In genomic region chr12:20376984-20377383, GRCh38 we compare ENCODE assay signal across 1 cellular context.
TF ChIP-seq lines count a peak whose summit lies in the region.

No MANE protein-coding gene starts in this region.

TF ChIP-seq in liver, 16 proteins besides CTCF, POLR2A, EP300 and RAD21 (continued from another document):
- no peak for TF ChIP-seq REST (IDR thresholded peaks at IDR 0.05)
- TF ChIP-seq FOXA1 (IDR thresholded peaks at IDR 0.05), result no peak
- TF ChIP-seq, protein P1, sequence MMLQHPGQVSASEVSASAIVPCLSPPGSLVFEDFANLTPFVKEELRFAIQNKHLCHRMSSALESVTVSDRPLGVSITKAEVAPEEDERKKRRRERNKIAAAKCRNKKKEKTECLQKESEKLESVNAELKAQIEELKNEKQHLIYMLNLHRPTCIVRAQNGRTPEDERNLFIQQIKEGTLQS (IDR thresholded peaks at IDR 0.05), result no peak
